Comparison of ENCODE assay signal across 24 cellular contexts in genomic region chr3:9630550-9631139, GRCh38.
"Had no signal": no experiment of that assay in that cellular context is flagged by ENCODE, and none has a peak within 500 bp of the region (broad histone marks: within the 10 kb centered on the region; RNA-seq: fewer than 3 reads in every experiment).

No MANE protein-coding gene starts in this region.

- H3K27me3 ChIP-seq: SJCRH30 had no signal

- ATAC-seq: activated CD8-positive, alpha-beta T cell treated with anti-CD3 and anti-CD28 coated beads for 36 hours; activated naive CD8-positive, alpha-beta T cell treated with anti-CD3 and anti-CD28 coated beads, Interleukin-2, amount 50 U/mL, for 24 hours; activated T-cell treated with anti-CD3 and anti-CD28 coated beads, Interleukin-2, amount 50 U/mL, for 72 hours; Panc1 had no signal

- H3K36me3 ChIP-seq: SJCRH30, WERI-Rb-1 had no signal

- H3K4me3 ChIP-seq: SJCRH30, SK-N-MC had no signal

- H3K9me3 ChIP-seq: SJCRH30 had no signal

- DNase-seq: activated CD4-positive, alpha-beta T cell treated with anti-CD3 and anti-CD28 coated beads for 1 hour; activated CD4-positive, alpha-beta T cell treated with anti-CD3 and anti-CD28 coated beads, Interleukin-2, amount 10 ng/mL, durations not matched to agents 24 days and 14 days; activated CD4-positive, alpha-beta T cell treated with anti-CD3 and anti-CD28 coated beads, Interleukin-2, amount 50 U/mL, for 4 hours; activated CD4-positive, CD25-positive, alpha-beta regulatory T cell; activated CD8-positive, alpha-beta T cell treated with anti-CD3 and anti-CD28 coated beads for 36 hours; activated naive CD4-positive, alpha-beta T cell treated with anti-CD3 and anti-CD28 coated beads, Interleukin-2, amount 10 ng/mL, durations not matched to agents 7 days and 5 days; activated naive CD8-positive, alpha-beta T cell treated with anti-CD3 and anti-CD28 coated beads, Interleukin-2, amount 50 U/mL, for 24 hours; activated T-cell treated with anti-CD3 and anti-CD28 coated beads, Interleukin-2, amount 50 U/mL, for 1 hour; activated T-cell treated with anti-CD3 and anti-CD28 coated beads, Interleukin-2, amount 50 U/mL, for 72 hours; anterior cingulate cortex; central memory CD4-positive, alpha-beta T cell; NCI-H1048; NCI-H1105 treated with DMSO at 0.1 percent for 48 hours; NCI-H1436; NCI-H1694 treated with DMSO at 0.1 percent for 48 hours; NCI-H2029; NCI-H345; NCI-H524 treated with DMSO at 0.1 percent for 48 hours; SHP77; SJCRH30; T1000; WERI-Rb-1 had no signal

- H3K4me1 ChIP-seq: SJCRH30 had no signal
